8 cellular contexts compared by ENCODE assay signal in genomic region chr5:77379558-77380061, GRCh38.
A peak's percentile ranks its signal among the peaks of the same experiment; 100 is the strongest.
DNase-seq lines count a peak whose midpoint lies in the region; ATAC-seq and TF ChIP-seq lines count a peak whose summit lies in the region.

No MANE protein-coding gene starts in this region.

- H3K27ac Mint-ChIP-seq in activated naive CD8-positive, alpha-beta T cell treated with anti-CD3 and anti-CD28 coated beads for 36 hours = peak overlapping the region; percentile 56
- H3K27ac Mint-ChIP-seq in osteocyte (ENCODE audit: unreplicated experiment) = no peak overlapping the region

- BruUV-seq in PC-9 (replicated peaks; lab: Mats Ljungman, UMichigan) = no TSS peak

- intact Hi-C loops in PC-9 (cut with micrococcal nuclease; ENCODE audit: unreplicated experiment) = no loop called here

- H4K20me1 ChIP-seq in BLaER1 (no peaks in the 10 kb centered on the region), PC-9 (ENCODE audit: insufficient read depth) (no peaks in the 10 kb centered on the region)

- H3K4me2 ChIP-seq in BLaER1 (peak overlapping the region; percentile 38), PC-9 (no peak overlapping the region)

- POLR2A ChIA-PET in PC-9 (lab: Charles Lee; ENCODE audit: unreplicated experiment) = interaction anchor here (0.6 kb wide), 2 partner anchors 212 to 953 kb away, joined by 3 to 4 read pairs; no protein-coding TSS in a partner anchor

- H3K27me3 ChIP-seq in BLaER1 = no peaks in the 10 kb centered on the region
- H3K27me3 ChIP-seq in PC-9 (ENCODE audit: insufficient read depth, low read depth) = no peaks in the 10 kb centered on the region

- H3K9me3 Mint-ChIP-seq in activated naive CD8-positive, alpha-beta T cell treated with anti-CD3 and anti-CD28 coated beads for 36 hours = peaks cover 5% of the 10 kb centered on the region
- H3K9me3 Mint-ChIP-seq in osteocyte (ENCODE audit: unreplicated experiment) = no peaks in the 10 kb centered on the region

- peaks cover 19% of the 10 kb centered on the region for H3K4me1 ChIP-seq in BLaER1
- H3K4me1 ChIP-seq in PC-9 (replicated peaks; ENCODE audit: insufficient read depth) = no peaks in the 10 kb centered on the region

- H3K9me3 ChIP-seq in BLaER1 (no peaks in the 10 kb centered on the region), PC-9 (ENCODE audit: insufficient read depth, low read depth) (no peaks in the 10 kb centered on the region)

- H3K9me2 ChIP-seq in PC-9 (ENCODE audit: insufficient read depth) = no peaks in the 10 kb centered on the region

- H2AFZ ChIP-seq in PC-9 = no peak overlapping the region

- ATAC-seq in GM19438 (IDR thresholded peaks at IDR 0.05; ENCODE audit: low read depth, unreplicated experiment) (peak; percentile 66), HG03571 (IDR thresholded peaks at IDR 0.05; ENCODE audit: unreplicated experiment) (peak; percentile 62)

- peaks cover 24% of the 10 kb centered on the region for H3K4me1 Mint-ChIP-seq in activated naive CD8-positive, alpha-beta T cell treated with anti-CD3 and anti-CD28 coated beads for 36 hours
- H3K4me1 Mint-ChIP-seq in osteocyte (ENCODE audit: unreplicated experiment) = no peaks in the 10 kb centered on the region

- H3K27me3 Mint-ChIP-seq in activated naive CD8-positive, alpha-beta T cell treated with anti-CD3 and anti-CD28 coated beads for 36 hours = peaks cover 21% of the 10 kb centered on the region
- H3K27me3 Mint-ChIP-seq in osteocyte (ENCODE audit: unreplicated experiment) = no peaks in the 10 kb centered on the region

- TF ChIP-seq CTCF in osteocyte (IDR thresholded peaks at IDR 0.05) (no peak), PC-9 (conservative IDR thresholded peaks at IDR 0.05) (no peak)

- CTCF ChIA-PET in PC-9 (lab: Charles Lee) = no interaction called here

- no peak overlapping the region for H3K4me3 Mint-ChIP-seq in activated naive CD8-positive, alpha-beta T cell treated with anti-CD3 and anti-CD28 coated beads for 36 hours
- no peak overlapping the region for H3K4me3 Mint-ChIP-seq in osteocyte (ENCODE audit: unreplicated experiment)

- H3K9ac ChIP-seq in BLaER1 = no peak overlapping the region

- H3K36me3 Mint-ChIP-seq in activated naive CD8-positive, alpha-beta T cell treated with anti-CD3 and anti-CD28 coated beads for 36 hours = peaks cover 1% of the 10 kb centered on the region
- H3K36me3 Mint-ChIP-seq in osteocyte (ENCODE audit: unreplicated experiment) = no peaks in the 10 kb centered on the region

- H3K27ac ChIP-seq in BLaER1 (no peak overlapping the region), PC-9 (no peak overlapping the region)

- peak; percentile 52 for DNase-seq in activated naive CD8-positive, alpha-beta T cell treated with anti-CD3 and anti-CD28 coated beads for 36 hours
- DNase-seq in dedifferentiated amniotic fluid mesenchymal stem cell (ENCODE audit: extremely low spot score) = no peak
- no peak for DNase-seq in osteocyte (ENCODE audit: extremely low spot score, unreplicated experiment)
- no peak for DNase-seq in anterior cingulate cortex (lab: John Stamatoyannopoulos, UW)
- no peak for DNase-seq in PC-9

- no peaks in the 10 kb centered on the region for H3F3A ChIP-seq in PC-9 (ENCODE audit: insufficient read depth, low read depth)

- H3K79me2 ChIP-seq in PC-9 (ENCODE audit: low read depth) = no peaks in the 10 kb centered on the region

- H3K36me3 ChIP-seq in BLaER1 (no peaks in the 10 kb centered on the region), PC-9 (ENCODE audit: low read depth) (no peaks in the 10 kb centered on the region)

- H3K4me3 ChIP-seq in BLaER1 = no peak overlapping the region
- no peak overlapping the region for H3K4me3 ChIP-seq in PC-9
